Comparison of ENCODE assay signal across 30 cellular contexts in the genomic region with DNA sequence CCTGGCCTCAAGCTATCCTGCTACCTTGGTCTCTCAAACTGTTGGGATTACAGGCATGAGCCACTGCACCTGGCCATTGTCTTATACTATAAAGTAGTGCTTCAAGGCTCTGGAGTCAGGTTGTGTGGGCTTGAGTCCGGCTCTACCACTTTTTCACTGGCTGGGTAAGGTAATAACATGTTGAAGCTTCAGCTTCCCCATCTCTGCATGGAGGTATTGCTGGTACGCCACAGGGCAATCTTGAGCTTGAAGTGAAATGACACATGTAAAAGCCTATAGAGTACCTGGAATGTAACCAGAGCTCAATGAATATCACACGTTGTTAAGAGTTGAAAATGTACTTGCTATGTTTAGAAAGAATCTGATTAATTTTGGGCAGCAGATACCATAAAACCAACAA.
DNase-seq lines count a peak whose midpoint lies in the region; ATAC-seq and TF ChIP-seq lines count a peak whose summit lies in the region.
"Had no signal": no experiment of that assay in that cellular context is flagged by ENCODE, and none has a peak within 500 bp of the region (broad histone marks: within the 10 kb centered on the region; RNA-seq: fewer than 3 reads in every experiment).

No MANE protein-coding gene starts in this region.

- no peak overlapping the region for H4K91ac ChIP-seq in trophoblast cell (ENCODE audit: low read depth, low read length)

- H4K12ac ChIP-seq in trophoblast cell (ENCODE audit: low read depth, low read length), result no peak overlapping the region

- H3K36me3 Mint-ChIP-seq in stimulated activated memory B cell treated with anti-CD40 and anti-IgM and Interleukin-4, amounts not matched to agents 10 μg/mL and 1 μg/mL and 100 μg/mL, for 72 hours, result no peaks in the 10 kb centered on the region
- H3K36me3 Mint-ChIP-seq: CD14-positive monocyte; CD4-positive, alpha-beta memory T cell; CD4-positive, CD25-positive, alpha-beta regulatory T cell; CD8-positive, alpha-beta memory T cell; CD8-positive, alpha-beta T cell had no signal

- H3K27me3 Mint-ChIP-seq in stimulated activated memory B cell treated with anti-CD40 and anti-IgM and Interleukin-4, amounts not matched to agents 10 μg/mL and 1 μg/mL and 100 μg/mL, for 72 hours, result no peaks in the 10 kb centered on the region
- H3K27me3 Mint-ChIP-seq: B cell; CD4-positive, CD25-positive, alpha-beta regulatory T cell had no signal

- no peaks in the 10 kb centered on the region for H3K79me2 ChIP-seq in trophoblast cell (ENCODE audit: control insufficient read depth, insufficient read depth, low read length, poor library complexity)

- H3K4me3 Mint-ChIP-seq in stimulated activated memory B cell treated with anti-CD40 and anti-IgM and Interleukin-4, amounts not matched to agents 10 μg/mL and 1 μg/mL and 100 μg/mL, for 72 hours, result no peak overlapping the region
- H3K4me3 Mint-ChIP-seq: B cell; CD14-positive monocyte; CD4-positive, alpha-beta memory T cell; CD4-positive, alpha-beta T cell; CD4-positive, CD25-positive, alpha-beta regulatory T cell; CD8-positive, alpha-beta memory T cell; CD8-positive, alpha-beta T cell had no signal

- no peaks in the 10 kb centered on the region for H4K20me1 ChIP-seq in BLaER1
- no peaks in the 10 kb centered on the region for H4K20me1 ChIP-seq in BLaER1 treated with 17β-estradiol and CSF1 and Interleukin-3, amounts not matched to agents 10 nM and 100 nM

- no peak overlapping the region for H2BK5ac ChIP-seq in trophoblast cell (ENCODE audit: low read depth, low read length, poor library complexity)

- peak; percentile 84 to 90 for DNase-seq in trophoblast cell
- no peak for DNase-seq in sigmoid colon
- DNase-seq: 8988T; ACHN; AML-193; BE2C; C1 segment of cervical spinal cord; Caco-2; Calu3; CD4-positive, alpha-beta memory T cell; CD4-positive, alpha-beta T cell; CD4-positive, CD25-positive, alpha-beta regulatory T cell; CD8-positive, alpha-beta memory T cell; CD8-positive, alpha-beta T cell; COR-L47; DMS 273 treated with DMSO at 0.1 percent for 48 hours; DMS153; DMS53; DMS79; DMS79 treated with DMSO at 0.1 percent for 48 hours; DND-41 had no signal

- no peak overlapping the region for H2AK5ac ChIP-seq in trophoblast cell (ENCODE audit: low read length)

- H3K14ac ChIP-seq in trophoblast cell (ENCODE audit: low read length), result no peak overlapping the region

- no peaks in the 10 kb centered on the region for H3K79me1 ChIP-seq in trophoblast cell (ENCODE audit: low read length)

- H3K4me3 ChIP-seq in BLaER1 (no peak overlapping the region), trophoblast cell (ENCODE audit: low read depth, low read length) (no peak overlapping the region), sigmoid colon (no peak overlapping the region)
- H3K4me3 ChIP-seq in BLaER1 treated with 17β-estradiol and CSF1 and Interleukin-3, amounts not matched to agents 10 nM and 100 nM, result no peak overlapping the region
- H3K4me3 ChIP-seq: A549 had no signal

- no peaks in the 10 kb centered on the region for H3K27me3 ChIP-seq in BLaER1
- no peaks in the 10 kb centered on the region for H3K27me3 ChIP-seq in BLaER1 treated with 17β-estradiol and CSF1 and Interleukin-3, amounts not matched to agents 10 nM and 100 nM
- H3K27me3 ChIP-seq in trophoblast cell (ENCODE audit: insufficient read depth, low read length), result no peaks in the 10 kb centered on the region
- H3K27me3 ChIP-seq in sigmoid colon, result no peaks in the 10 kb centered on the region
- H3K27me3 ChIP-seq: BE2C had no signal

- H2BK120ac ChIP-seq in trophoblast cell (ENCODE audit: insufficient read depth, low read length, poor library complexity), result no peak overlapping the region

- intact Hi-C loops in sigmoid colon (cut with DNase I), result no loop called here

- H3K9me3 ChIP-seq in BLaER1 (no peaks in the 10 kb centered on the region), trophoblast cell (ENCODE audit: insufficient read depth, low read depth, low read length) (peaks cover 2% of the 10 kb centered on the region), sigmoid colon (no peaks in the 10 kb centered on the region)
- no peaks in the 10 kb centered on the region for H3K9me3 ChIP-seq in BLaER1 treated with 17β-estradiol and CSF1 and Interleukin-3, amounts not matched to agents 10 nM and 100 nM (replicated peaks in 1 of 11)
- H3K9me3 ChIP-seq: A549, BE2C, Caco-2 had no signal

- H4K8ac ChIP-seq in trophoblast cell (ENCODE audit: low read depth, low read length), result no peak overlapping the region

- peak overlapping the region; percentile 63 for H3K4me2 ChIP-seq in BLaER1
- peak overlapping the region in 9 of 11 experiments; percentile 35 to 79 (median 64); a peak in 17 of 22 replicates for H3K4me2 ChIP-seq in BLaER1 treated with 17β-estradiol and CSF1 and Interleukin-3, amounts not matched to agents 10 nM and 100 nM
- no peak overlapping the region for H3K4me2 ChIP-seq in trophoblast cell (ENCODE audit: low read length)
- H3K4me2 ChIP-seq: A549 had no signal

- H3K4me1 ChIP-seq in BLaER1 (peaks cover 40% of the 10 kb centered on the region), trophoblast cell (ENCODE audit: control insufficient read depth in 1 of 2, insufficient read depth in 2 of 2, low read length in 2 of 2) (no peaks in the 10 kb centered on the region), sigmoid colon (no peaks in the 10 kb centered on the region)
- H3K4me1 ChIP-seq in BLaER1 treated with 17β-estradiol and CSF1 and Interleukin-3, amounts not matched to agents 10 nM and 100 nM, result peaks cover 23 to 44% (median 40%) of the 10 kb centered on the region in 10 experiments
- H3K4me1 ChIP-seq: A549, BE2C, Caco-2 had no signal

- no peak for TF ChIP-seq EP300 in sigmoid colon (IDR thresholded peaks at IDR 0.05)

- no peak overlapping the region for H3K23ac ChIP-seq in trophoblast cell (ENCODE audit: low read length)

- no peak overlapping the region for H3K27ac Mint-ChIP-seq in stimulated activated memory B cell treated with anti-CD40 and anti-IgM and Interleukin-4, amounts not matched to agents 10 μg/mL and 1 μg/mL and 100 μg/mL, for 72 hours
- H3K27ac Mint-ChIP-seq: B cell; CD14-positive monocyte; CD4-positive, alpha-beta memory T cell; CD4-positive, alpha-beta T cell; CD4-positive, CD25-positive, alpha-beta regulatory T cell; CD8-positive, alpha-beta memory T cell; CD8-positive, alpha-beta T cell had no signal

- no CpG with 5 or more reads among the region's 3 CpGs for WGBS in trophoblast cell (ENCODE audit: extremely low coverage, insufficient coverage, insufficient read length)
- WGBS in sigmoid colon, 2 donors, result 82 to 88% methylated on average over 3 of the region's 3 CpGs

- H2BK12ac ChIP-seq in trophoblast cell (ENCODE audit: low read length), result no peak overlapping the region

- no peaks in the 10 kb centered on the region for H3K9me3 Mint-ChIP-seq in stimulated activated memory B cell treated with anti-CD40 and anti-IgM and Interleukin-4, amounts not matched to agents 10 μg/mL and 1 μg/mL and 100 μg/mL, for 72 hours
- H3K9me3 Mint-ChIP-seq: CD4-positive, alpha-beta T cell; CD8-positive, alpha-beta T cell had no signal

- H3K36me3 ChIP-seq in BLaER1 (no peaks in the 10 kb centered on the region), trophoblast cell (ENCODE audit: control insufficient read depth in 1 of 2, insufficient read depth in 2 of 2, low read length in 2 of 2) (no peaks in the 10 kb centered on the region), sigmoid colon (no peaks in the 10 kb centered on the region)
- H3K36me3 ChIP-seq in BLaER1 treated with 17β-estradiol and CSF1 and Interleukin-3, amounts not matched to agents 10 nM and 100 nM, result no peaks in the 10 kb centered on the region
- H3K36me3 ChIP-seq: BE2C had no signal

- no peak for TF ChIP-seq POLR2A in sigmoid colon (IDR thresholded peaks at IDR 0.05)

- no peak overlapping the region for H3K18ac ChIP-seq in trophoblast cell (ENCODE audit: low read length)

- H3K4me1 Mint-ChIP-seq in stimulated activated memory B cell treated with anti-CD40 and anti-IgM and Interleukin-4, amounts not matched to agents 10 μg/mL and 1 μg/mL and 100 μg/mL, for 72 hours, result no peaks in the 10 kb centered on the region
- H3K4me1 Mint-ChIP-seq: B cell; CD14-positive monocyte; CD4-positive, alpha-beta memory T cell; CD4-positive, CD25-positive, alpha-beta regulatory T cell; CD8-positive, alpha-beta memory T cell had no signal

- no peak for ATAC-seq in stimulated activated memory B cell treated with anti-CD40 and anti-IgM and Interleukin-4, amounts not matched to agents 10 μg/mL and 1 μg/mL and 100 μg/mL, for 72 hours
- ATAC-seq in GM21576 (IDR thresholded peaks at IDR 0.05; ENCODE audit: unreplicated experiment), result no peak
- ATAC-seq: A549; CD8-positive, alpha-beta T cell had no signal

- H3K27ac ChIP-seq in BLaER1 (no peak overlapping the region; the same call in 1 of the 2 replicates), trophoblast cell (ENCODE audit: low read depth, low read length) (no peak overlapping the region), sigmoid colon (no peak overlapping the region)
- H3K27ac ChIP-seq in BLaER1 treated with 17β-estradiol and CSF1 and Interleukin-3, amounts not matched to agents 10 nM and 100 nM, result peak overlapping the region in 3 of 11 experiments; percentile 33 to 44 (median 43); a peak in 3 of 22 replicates
- H3K27ac ChIP-seq: 22Rv1, A549, C4-2B had no signal

- no peak for TF ChIP-seq CTCF in sigmoid colon (IDR thresholded peaks at IDR 0.05)

- H3K9ac ChIP-seq in BLaER1, result no peak overlapping the region
- no peak overlapping the region for H3K9ac ChIP-seq in BLaER1 treated with 17β-estradiol and CSF1 and Interleukin-3, amounts not matched to agents 10 nM and 100 nM
- H3K9ac ChIP-seq in trophoblast cell (ENCODE audit: low read length), result no peak overlapping the region

- H3K4ac ChIP-seq in trophoblast cell (ENCODE audit: low read depth, low read length), result no peak overlapping the region

- no peak overlapping the region for H2AFZ ChIP-seq in trophoblast cell (ENCODE audit: insufficient read depth, low read length, poor library complexity)
